Comparison of ENCODE assay signal across 17 cellular contexts in the genomic region with DNA sequence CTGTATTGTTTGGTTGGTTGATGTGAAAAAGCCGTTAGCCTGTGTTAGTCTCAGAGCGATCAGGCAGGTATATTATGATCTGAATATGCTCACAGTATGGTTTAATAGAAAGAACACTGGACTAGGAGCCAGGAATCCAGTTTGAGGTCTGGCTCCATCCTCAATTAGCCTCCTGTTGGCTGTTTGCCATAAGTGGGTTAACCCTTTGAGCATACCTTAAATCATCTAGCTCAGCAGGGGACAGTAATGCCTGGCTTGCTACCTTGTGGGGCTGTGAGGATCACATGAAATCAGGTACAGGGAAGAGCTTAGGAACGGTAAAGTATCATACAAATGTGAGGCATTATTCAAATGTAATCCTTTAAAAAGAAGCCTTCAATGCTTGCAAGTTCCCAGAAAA.
"Had no signal": no experiment of that assay in that cellular context is flagged by ENCODE, and none has a peak within 500 bp of the region (broad histone marks: within the 10 kb centered on the region; RNA-seq: fewer than 3 reads in every experiment).

No MANE protein-coding gene starts in this region.

- H3K9me3 Mint-ChIP-seq: activated B cell treated with CpG ODN at 0.5 μM for 24 hours; activated naive CD4-positive, alpha-beta T cell treated with anti-CD3 and anti-CD28 coated beads, Interleukin-2, amount 10 ng/mL, durations not matched to agents 7 days and 5 days; activated T-helper 17 cell treated with anti-CD3 and anti-CD28 coated beads, Interleukin-2, amount 50 U/mL, for 72 hours; stimulated activated naive CD8-positive, alpha-beta T cell treated with anti-CD3 and anti-CD28 coated beads, Interleukin-15, amount 100 ng/mL, for 72 hours had no signal

- H3K9me3 ChIP-seq: colonic mucosa, gastroesophageal sphincter, left lung, ovary, testis had no signal

- H3K36me3 Mint-ChIP-seq: activated naive CD4-positive, alpha-beta T cell treated with anti-CD3 and anti-CD28 coated beads, Interleukin-2, amount 10 ng/mL, durations not matched to agents 7 days and 5 days had no signal

- H3K27me3 ChIP-seq: colonic mucosa, gastroesophageal sphincter, left lung, ovary, testis had no signal

- H3K27ac Mint-ChIP-seq: activated B cell treated with CpG ODN at 0.5 μM for 24 hours; activated CD4-positive, alpha-beta T cell treated with anti-CD3 and anti-CD28 coated beads, Interleukin-2, amount 10 ng/mL, durations not matched to agents 7 days and 5 days; activated naive CD4-positive, alpha-beta T cell treated with anti-CD3 and anti-CD28 coated beads, Interleukin-2, amount 10 ng/mL, durations not matched to agents 7 days and 5 days; activated T-helper 17 cell treated with anti-CD3 and anti-CD28 coated beads, Interleukin-2, amount 50 U/mL, for 72 hours; stimulated activated naive CD8-positive, alpha-beta T cell treated with anti-CD3 and anti-CD28 coated beads, Interleukin-15, amount 100 ng/mL, for 72 hours had no signal

- H3K4me1 Mint-ChIP-seq: activated B cell treated with CpG ODN at 0.5 μM for 24 hours; activated CD4-positive, alpha-beta T cell treated with anti-CD3 and anti-CD28 coated beads, Interleukin-2, amount 10 ng/mL, durations not matched to agents 7 days and 5 days; activated naive CD4-positive, alpha-beta T cell treated with anti-CD3 and anti-CD28 coated beads, Interleukin-2, amount 10 ng/mL, durations not matched to agents 7 days and 5 days; activated T-helper 17 cell treated with anti-CD3 and anti-CD28 coated beads, Interleukin-2, amount 50 U/mL, for 72 hours; stimulated activated naive CD8-positive, alpha-beta T cell treated with anti-CD3 and anti-CD28 coated beads, Interleukin-15, amount 100 ng/mL, for 72 hours had no signal

- H3K27me3 Mint-ChIP-seq: activated CD4-positive, alpha-beta T cell treated with anti-CD3 and anti-CD28 coated beads, Interleukin-2, amount 10 ng/mL, durations not matched to agents 7 days and 5 days; activated T-helper 17 cell treated with anti-CD3 and anti-CD28 coated beads, Interleukin-2, amount 50 U/mL, for 72 hours; stimulated activated naive CD8-positive, alpha-beta T cell treated with anti-CD3 and anti-CD28 coated beads, Interleukin-15, amount 100 ng/mL, for 72 hours had no signal

- H3K4me1 ChIP-seq: colonic mucosa, left lung, testis had no signal

- DNase-seq: activated B cell treated with CpG ODN at 0.5 μM for 24 hours; activated CD4-positive, alpha-beta T cell treated with anti-CD3 and anti-CD28 coated beads, Interleukin-2, amount 10 ng/mL, durations not matched to agents 7 days and 5 days; activated CD8-positive, alpha-beta memory T cell treated with anti-CD3 and anti-CD28 coated beads for 24 hours; activated naive CD4-positive, alpha-beta T cell treated with anti-CD3 and anti-CD28 coated beads, Interleukin-2, amount 10 ng/mL, durations not matched to agents 7 days and 5 days; activated T-cell treated with anti-CD3 and anti-CD28 coated beads for 4 hours; caudate nucleus; colonic mucosa; islet precursor cell; mesenchymal stem cell; ovary; stimulated activated CD4-positive, alpha-beta T cell treated with anti-CD3 and anti-CD28 coated beads, Interleukin-4, amount 100 ng/mL, for 4 hours; stimulated activated naive CD8-positive, alpha-beta T cell treated with anti-CD3 and anti-CD28 coated beads, Interleukin-15, amount 100 ng/mL, for 72 hours; testis had no signal

- H3K27ac ChIP-seq: colonic mucosa, gastroesophageal sphincter, left lung, ovary, skin epidermis, testis had no signal

- H3K4me3 Mint-ChIP-seq: activated B cell treated with CpG ODN at 0.5 μM for 24 hours; activated CD4-positive, alpha-beta T cell treated with anti-CD3 and anti-CD28 coated beads, Interleukin-2, amount 10 ng/mL, durations not matched to agents 7 days and 5 days; activated naive CD4-positive, alpha-beta T cell treated with anti-CD3 and anti-CD28 coated beads, Interleukin-2, amount 10 ng/mL, durations not matched to agents 7 days and 5 days; activated T-helper 17 cell treated with anti-CD3 and anti-CD28 coated beads, Interleukin-2, amount 50 U/mL, for 72 hours; stimulated activated naive CD8-positive, alpha-beta T cell treated with anti-CD3 and anti-CD28 coated beads, Interleukin-15, amount 100 ng/mL, for 72 hours had no signal
